27 cellular contexts compared by ENCODE assay signal in the genomic region with DNA sequence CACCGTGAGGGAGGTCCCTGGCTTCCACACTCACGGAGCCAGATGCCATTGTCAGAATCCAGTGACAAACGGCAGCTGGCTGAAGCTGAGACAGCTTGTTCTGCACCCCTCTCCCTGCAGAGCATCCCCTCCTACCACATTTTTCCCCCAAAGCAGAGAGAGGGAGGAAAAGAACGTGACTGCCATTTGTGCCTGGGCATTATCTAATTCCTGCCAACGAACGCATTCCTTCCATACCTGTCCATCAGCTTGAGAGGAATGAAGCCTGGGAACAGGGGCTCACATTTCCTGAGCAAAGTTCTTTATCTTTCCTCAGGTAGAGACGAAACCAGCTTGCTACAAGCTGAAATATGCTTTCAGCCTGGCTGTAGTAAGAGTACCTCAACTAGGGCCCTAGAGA.
"Had no signal": no experiment of that assay in that cellular context is flagged by ENCODE, and none has a peak within 500 bp of the region (broad histone marks: within the 10 kb centered on the region; RNA-seq: fewer than 3 reads in every experiment).

No MANE protein-coding gene starts in this region.

- H3K9ac ChIP-seq: parathyroid adenoma had no signal

- H3K27ac ChIP-seq: adrenal gland, breast epithelium, esophagus squamous epithelium, gastrocnemius medialis, lower lobe of right lung, parathyroid adenoma, stomach, suprapubic skin, tibial nerve, vagina, WERI-Rb-1 had no signal

- H3K4me3 Mint-ChIP-seq: activated naive CD8-positive, alpha-beta T cell; activated T-cell treated with anti-CD3 and anti-CD28 coated beads, Interleukin-2, amount 50 U/mL, for 24 hours; activated T-helper 17 cell treated with anti-CD3 and anti-CD28 coated beads, Interleukin-2, amount 50 U/mL, for 72 hours; naive thymus-derived CD8-positive, alpha-beta T cell; stimulated activated memory B cell treated with anti-CD40 and anti-IgM and Interleukin-4, amounts not matched to agents 10 μg/mL and 1 μg/mL and 100 μg/mL, for 72 hours; T-cell; T-helper 2 cell treated with Interferon-gamma antibody and Interleukin-4, amounts not matched to agents 5 μg/mL and 100 μg/mL, for 36 hours had no signal

- H3K36me3 ChIP-seq: adrenal gland, breast epithelium, esophagus squamous epithelium, gastrocnemius medialis, lower lobe of right lung, stomach, suprapubic skin, tibial nerve, vagina, WERI-Rb-1 had no signal

- H3K27me3 Mint-ChIP-seq: activated T-cell treated with anti-CD3 and anti-CD28 coated beads, Interleukin-2, amount 50 U/mL, for 24 hours; stimulated activated memory B cell treated with anti-CD40 and anti-IgM and Interleukin-4, amounts not matched to agents 10 μg/mL and 1 μg/mL and 100 μg/mL, for 72 hours had no signal

- H3K9me3 Mint-ChIP-seq: activated T-cell treated with anti-CD3 and anti-CD28 coated beads, Interleukin-2, amount 50 U/mL, for 24 hours; stimulated activated memory B cell treated with anti-CD40 and anti-IgM and Interleukin-4, amounts not matched to agents 10 μg/mL and 1 μg/mL and 100 μg/mL, for 72 hours; T-cell; T-helper 2 cell treated with Interferon-gamma antibody and Interleukin-4, amounts not matched to agents 5 μg/mL and 100 μg/mL, for 36 hours had no signal

- H3K27ac Mint-ChIP-seq: activated naive CD8-positive, alpha-beta T cell; activated T-cell treated with anti-CD3 and anti-CD28 coated beads, Interleukin-2, amount 50 U/mL, for 24 hours; activated T-helper 17 cell treated with anti-CD3 and anti-CD28 coated beads, Interleukin-2, amount 50 U/mL, for 72 hours; naive thymus-derived CD8-positive, alpha-beta T cell; stimulated activated memory B cell treated with anti-CD40 and anti-IgM and Interleukin-4, amounts not matched to agents 10 μg/mL and 1 μg/mL and 100 μg/mL, for 72 hours; T-cell; T-helper 2 cell treated with Interferon-gamma antibody and Interleukin-4, amounts not matched to agents 5 μg/mL and 100 μg/mL, for 36 hours had no signal

- DNase-seq: activated CD4-positive, alpha-beta T cell treated with anti-CD3 and anti-CD28 coated beads for 1 hour; activated CD8-positive, alpha-beta memory T cell treated with anti-CD3 and anti-CD28 coated beads, Interleukin-2, amount 50 U/mL, for 4 hours; activated naive CD4-positive, alpha-beta T cell; activated T-cell treated with anti-CD3 and anti-CD28 coated beads, Interleukin-2, amount 50 U/mL, for 24 hours; adrenal gland; esophagus squamous epithelium; gastrocnemius medialis; head of caudate nucleus; hypothalamus; left cardiac atrium; lower lobe of right lung; naive thymus-derived CD8-positive, alpha-beta T cell; small intestine; stimulated activated CD4-positive, alpha-beta T cell treated with anti-CD3 and anti-CD28 coated beads, Interleukin-15, amount 100 ng/mL, for 24 hours; stomach; T-cell; WERI-Rb-1 had no signal

- H2AFZ ChIP-seq: parathyroid adenoma had no signal

- H3K4me1 Mint-ChIP-seq: activated T-helper 17 cell treated with anti-CD3 and anti-CD28 coated beads, Interleukin-2, amount 50 U/mL, for 72 hours; naive thymus-derived CD8-positive, alpha-beta T cell; stimulated activated memory B cell treated with anti-CD40 and anti-IgM and Interleukin-4, amounts not matched to agents 10 μg/mL and 1 μg/mL and 100 μg/mL, for 72 hours; T-cell had no signal

- ATAC-seq: activated T-helper 17 cell treated with anti-CD3 and anti-CD28 coated beads, Interleukin-2, amount 50 U/mL, for 72 hours; lower lobe of right lung; naive thymus-derived CD8-positive, alpha-beta T cell; stimulated activated memory B cell treated with anti-CD40 and anti-IgM and Interleukin-4, amounts not matched to agents 10 μg/mL and 1 μg/mL and 100 μg/mL, for 72 hours; T-cell had no signal

- H3K4me3 ChIP-seq: adrenal gland, breast epithelium, coronary artery, esophagus squamous epithelium, gastrocnemius medialis, lower lobe of right lung, stomach, suprapubic skin, tibial nerve, vagina had no signal

- H3K27me3 ChIP-seq: adrenal gland, breast epithelium, esophagus squamous epithelium, gastrocnemius medialis, stomach, suprapubic skin, tibial nerve, vagina had no signal

- H3K4me1 ChIP-seq: adrenal gland, breast epithelium, esophagus squamous epithelium, lower lobe of right lung, tibial nerve, vagina had no signal

- H3K9me3 ChIP-seq: adrenal gland, esophagus squamous epithelium, gastrocnemius medialis, lower lobe of right lung, suprapubic skin, vagina had no signal

- H3K36me3 Mint-ChIP-seq: activated naive CD8-positive, alpha-beta T cell; naive thymus-derived CD8-positive, alpha-beta T cell; stimulated activated memory B cell treated with anti-CD40 and anti-IgM and Interleukin-4, amounts not matched to agents 10 μg/mL and 1 μg/mL and 100 μg/mL, for 72 hours; T-cell had no signal
